1 cellular context compared by ENCODE assay signal in the genomic region with DNA sequence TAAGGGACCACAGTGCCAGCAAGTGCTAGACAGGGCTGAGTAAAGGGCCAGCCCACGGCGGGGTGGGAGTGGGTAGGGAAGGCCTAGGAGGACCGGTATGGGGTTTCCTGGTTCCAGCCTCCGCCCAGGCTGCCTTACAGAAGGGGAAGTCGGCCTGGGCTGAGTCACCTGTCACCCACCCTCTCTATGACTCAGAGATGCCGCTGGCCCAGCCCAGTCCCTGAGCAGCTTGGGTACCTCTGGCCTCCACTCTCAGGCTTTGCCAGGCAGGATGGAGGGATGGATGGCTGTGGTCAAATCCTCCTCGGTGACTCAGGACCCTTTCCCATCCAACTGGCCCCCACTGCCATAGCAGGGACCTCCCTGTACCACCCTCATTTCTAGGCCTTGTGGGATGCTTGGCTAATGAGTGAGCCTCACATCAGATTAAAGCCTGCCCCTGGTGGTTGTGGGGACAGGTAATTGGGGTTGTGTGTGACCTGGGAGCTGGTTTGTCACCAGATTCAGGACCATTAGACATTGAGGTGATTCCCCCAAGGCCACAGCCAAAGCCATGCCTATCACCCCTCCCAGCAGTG.
TF ChIP-seq lines count a peak whose summit lies in the region.

No MANE protein-coding gene starts in this region.

TF ChIP-seq in GM23338, 12 proteins besides CTCF, POLR2A, EP300 and RAD21 (continued from another document):
- TF ChIP-seq, protein P1, sequence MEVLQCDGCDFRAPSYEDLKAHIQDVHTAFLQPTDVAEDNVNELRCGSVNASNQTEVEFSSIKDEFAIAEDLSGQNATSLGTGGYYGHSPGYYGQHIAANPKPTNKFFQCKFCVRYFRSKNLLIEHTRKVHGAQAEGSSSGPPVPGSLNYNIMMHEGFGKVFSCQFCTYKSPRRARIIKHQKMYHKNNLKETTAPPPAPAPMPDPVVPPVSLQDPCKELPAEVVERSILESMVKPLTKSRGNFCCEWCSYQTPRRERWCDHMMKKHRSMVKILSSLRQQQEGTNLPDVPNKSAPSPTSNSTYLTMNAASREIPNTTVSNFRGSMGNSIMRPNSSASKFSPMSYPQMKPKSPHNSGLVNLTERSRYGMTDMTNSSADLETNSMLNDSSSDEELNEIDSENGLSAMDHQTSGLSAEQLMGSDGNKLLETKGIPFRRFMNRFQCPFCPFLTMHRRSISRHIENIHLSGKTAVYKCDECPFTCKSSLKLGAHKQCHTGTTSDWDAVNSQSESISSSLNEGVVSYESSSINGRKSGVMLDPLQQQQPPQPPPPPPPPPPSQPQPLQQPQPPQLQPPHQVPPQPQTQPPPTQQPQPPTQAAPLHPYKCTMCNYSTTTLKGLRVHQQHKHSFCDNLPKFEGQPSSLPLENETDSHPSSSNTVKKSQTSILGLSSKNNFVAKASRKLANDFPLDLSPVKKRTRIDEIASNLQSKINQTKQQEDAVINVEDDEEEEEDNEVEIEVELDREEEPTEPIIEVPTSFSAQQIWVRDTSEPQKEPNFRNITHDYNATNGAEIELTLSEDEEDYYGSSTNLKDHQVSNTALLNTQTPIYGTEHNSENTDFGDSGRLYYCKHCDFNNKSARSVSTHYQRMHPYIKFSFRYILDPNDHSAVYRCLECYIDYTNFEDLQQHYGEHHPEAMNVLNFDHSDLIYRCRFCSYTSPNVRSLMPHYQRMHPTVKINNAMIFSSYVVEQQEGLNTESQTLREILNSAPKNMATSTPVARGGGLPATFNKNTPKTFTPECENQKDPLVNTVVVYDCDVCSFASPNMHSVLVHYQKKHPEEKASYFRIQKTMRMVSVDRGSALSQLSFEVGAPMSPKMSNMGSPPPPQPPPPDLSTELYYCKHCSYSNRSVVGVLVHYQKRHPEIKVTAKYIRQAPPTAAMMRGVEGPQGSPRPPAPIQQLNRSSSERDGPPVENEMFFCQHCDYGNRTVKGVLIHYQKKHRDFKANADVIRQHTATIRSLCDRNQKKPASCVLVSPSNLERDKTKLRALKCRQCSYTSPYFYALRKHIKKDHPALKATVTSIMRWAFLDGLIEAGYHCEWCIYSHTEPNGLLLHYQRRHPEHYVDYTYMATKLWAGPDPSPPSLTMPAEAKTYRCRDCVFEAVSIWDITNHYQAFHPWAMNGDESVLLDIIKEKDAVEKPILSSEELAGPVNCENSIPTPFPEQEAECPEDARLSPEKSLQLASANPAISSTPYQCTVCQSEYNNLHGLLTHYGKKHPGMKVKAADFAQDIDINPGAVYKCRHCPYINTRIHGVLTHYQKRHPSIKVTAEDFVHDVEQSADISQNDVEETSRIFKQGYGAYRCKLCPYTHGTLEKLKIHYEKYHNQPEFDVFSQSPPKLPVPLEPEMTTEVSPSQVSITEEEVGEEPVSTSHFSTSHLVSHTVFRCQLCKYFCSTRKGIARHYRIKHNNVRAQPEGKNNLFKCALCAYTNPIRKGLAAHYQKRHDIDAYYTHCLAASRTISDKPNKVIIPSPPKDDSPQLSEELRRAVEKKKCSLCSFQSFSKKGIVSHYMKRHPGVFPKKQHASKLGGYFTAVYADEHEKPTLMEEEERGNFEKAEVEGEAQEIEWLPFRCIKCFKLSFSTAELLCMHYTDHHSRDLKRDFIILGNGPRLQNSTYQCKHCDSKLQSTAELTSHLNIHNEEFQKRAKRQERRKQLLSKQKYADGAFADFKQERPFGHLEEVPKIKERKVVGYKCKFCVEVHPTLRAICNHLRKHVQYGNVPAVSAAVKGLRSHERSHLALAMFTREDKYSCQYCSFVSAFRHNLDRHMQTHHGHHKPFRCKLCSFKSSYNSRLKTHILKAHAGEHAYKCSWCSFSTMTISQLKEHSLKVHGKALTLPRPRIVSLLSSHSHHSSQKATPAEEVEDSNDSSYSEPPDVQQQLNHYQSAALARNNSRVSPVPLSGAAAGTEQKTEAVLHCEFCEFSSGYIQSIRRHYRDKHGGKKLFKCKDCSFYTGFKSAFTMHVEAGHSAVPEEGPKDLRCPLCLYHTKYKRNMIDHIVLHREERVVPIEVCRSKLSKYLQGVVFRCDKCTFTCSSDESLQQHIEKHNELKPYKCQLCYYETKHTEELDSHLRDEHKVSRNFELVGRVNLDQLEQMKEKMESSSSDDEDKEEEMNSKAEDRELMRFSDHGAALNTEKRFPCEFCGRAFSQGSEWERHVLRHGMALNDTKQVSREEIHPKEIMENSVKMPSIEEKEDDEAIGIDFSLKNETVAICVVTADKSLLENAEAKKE (CRISPR knock-in tag; IDR thresholded peaks at IDR 0.05), result no peak
